ENCODE assay signal across 2 cellular contexts in genomic region chr12:51832708-51833107, GRCh38.
TF ChIP-seq lines count a peak whose summit lies in the region.

No MANE protein-coding gene starts in this region.

TF ChIP-seq in H1, 55 proteins besides CTCF, POLR2A, EP300 and RAD21 (continued from another document and continues in another):
- no peak for TF ChIP-seq SP1 (IDR thresholded peaks at IDR 0.05; ENCODE audit: low read depth, low read length)
- TF ChIP-seq RXRA (IDR thresholded peaks at IDR 0.05; ENCODE audit: insufficient read depth, low read depth, low read length) = no peak
- TF ChIP-seq TAF7 (optimal IDR thresholded peaks at IDR 0.05; ENCODE audit: borderline replicate concordance, low read depth, low read length) = no peak
- no peak for TF ChIP-seq CHD7 (IDR thresholded peaks at IDR 0.05; ENCODE audit: insufficient replicate concordance, low read length)
- TF ChIP-seq, protein P1, sequence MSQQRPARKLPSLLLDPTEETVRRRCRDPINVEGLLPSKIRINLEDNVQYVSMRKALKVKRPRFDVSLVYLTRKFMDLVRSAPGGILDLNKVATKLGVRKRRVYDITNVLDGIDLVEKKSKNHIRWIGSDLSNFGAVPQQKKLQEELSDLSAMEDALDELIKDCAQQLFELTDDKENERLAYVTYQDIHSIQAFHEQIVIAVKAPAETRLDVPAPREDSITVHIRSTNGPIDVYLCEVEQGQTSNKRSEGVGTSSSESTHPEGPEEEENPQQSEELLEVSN (IDR thresholded peaks at IDR 0.05) = no peak
- no peak for TF ChIP-seq TAF1 (IDR thresholded peaks at IDR 0.05; ENCODE audit: low read depth, low read length)
- no peak for TF ChIP-seq CHD2 (IDR thresholded peaks at IDR 0.05; ENCODE audit: low read length)
- no peak for TF ChIP-seq SP4 (IDR thresholded peaks at IDR 0.05; ENCODE audit: low read length)
- no peak for TF ChIP-seq CBX5 (IDR thresholded peaks at IDR 0.05; ENCODE audit: low read depth, low read length)
- no peak for TF ChIP-seq BRCA1 (IDR thresholded peaks at IDR 0.05; ENCODE audit: low read depth, low read length)
- TF ChIP-seq NRF1 (IDR thresholded peaks at IDR 0.05; ENCODE audit: low read depth, low read length) = no peak
- no peak for TF ChIP-seq GABPA (IDR thresholded peaks at IDR 0.05; ENCODE audit: borderline replicate concordance, insufficient read depth, low read length)
- no peak for TF ChIP-seq HDAC6 (IDR thresholded peaks at IDR 0.05; ENCODE audit: low read depth, low read length)
- TF ChIP-seq ZNF274 (IDR thresholded peaks at IDR 0.05; ENCODE audit: borderline replicate concordance, extremely low read depth, low read length) = no peak
- TF ChIP-seq GTF2F1 (IDR thresholded peaks at IDR 0.05; ENCODE audit: borderline replicate concordance, low read depth, low read length) = no peak
- no peak for TF ChIP-seq EZH2 (IDR thresholded peaks at IDR 0.05; ENCODE audit: low read depth, low read length, severe bottlenecking)
- TF ChIP-seq CTBP2 (IDR thresholded peaks at IDR 0.05; ENCODE audit: borderline replicate concordance, insufficient read depth, insufficient read length, low read length) = no peak

TF ChIP-seq in SK-N-SH treated with all-trans-retinoic acid at 6 μM for 48 hours, 23 proteins besides CTCF, POLR2A, EP300 and RAD21 (continued from another document):
- no peak for TF ChIP-seq ZFP30 (CRISPR knock-in tag; IDR thresholded peaks at IDR 0.05)
- no peak for TF ChIP-seq OSR1 (CRISPR knock-in tag; IDR thresholded peaks at IDR 0.05)
- no peak for TF ChIP-seq ZNF565 (CRISPR knock-in tag; conservative IDR thresholded peaks at IDR 0.05; ENCODE audit: low read depth)
- no peak for TF ChIP-seq GLIS3 (CRISPR knock-in tag; IDR thresholded peaks at IDR 0.05)
- TF ChIP-seq CSDC2 (CRISPR knock-in tag; IDR thresholded peaks at IDR 0.05) = no peak
- no peak for TF ChIP-seq ZFP3 (CRISPR knock-in tag; IDR thresholded peaks at IDR 0.05)
- no peak for TF ChIP-seq ARNTL (CRISPR knock-in tag; IDR thresholded peaks at IDR 0.05; ENCODE audit: borderline replicate concordance, low read depth)
- TF ChIP-seq TOX (CRISPR knock-in tag; IDR thresholded peaks at IDR 0.05; ENCODE audit: borderline replicate concordance) = no peak
- TF ChIP-seq, protein P2, sequence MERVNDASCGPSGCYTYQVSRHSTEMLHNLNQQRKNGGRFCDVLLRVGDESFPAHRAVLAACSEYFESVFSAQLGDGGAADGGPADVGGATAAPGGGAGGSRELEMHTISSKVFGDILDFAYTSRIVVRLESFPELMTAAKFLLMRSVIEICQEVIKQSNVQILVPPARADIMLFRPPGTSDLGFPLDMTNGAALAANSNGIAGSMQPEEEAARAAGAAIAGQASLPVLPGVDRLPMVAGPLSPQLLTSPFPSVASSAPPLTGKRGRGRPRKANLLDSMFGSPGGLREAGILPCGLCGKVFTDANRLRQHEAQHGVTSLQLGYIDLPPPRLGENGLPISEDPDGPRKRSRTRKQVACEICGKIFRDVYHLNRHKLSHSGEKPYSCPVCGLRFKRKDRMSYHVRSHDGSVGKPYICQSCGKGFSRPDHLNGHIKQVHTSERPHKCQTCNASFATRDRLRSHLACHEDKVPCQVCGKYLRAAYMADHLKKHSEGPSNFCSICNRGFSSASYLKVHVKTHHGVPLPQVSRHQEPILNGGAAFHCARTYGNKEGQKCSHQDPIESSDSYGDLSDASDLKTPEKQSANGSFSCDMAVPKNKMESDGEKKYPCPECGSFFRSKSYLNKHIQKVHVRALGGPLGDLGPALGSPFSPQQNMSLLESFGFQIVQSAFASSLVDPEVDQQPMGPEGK (CRISPR knock-in tag; IDR thresholded peaks at IDR 0.05; ENCODE audit: borderline replicate concordance) = no peak
- no peak for TF ChIP-seq SNAI2 (CRISPR knock-in tag; IDR thresholded peaks at IDR 0.05)
- no peak for TF ChIP-seq PPARA (CRISPR knock-in tag; IDR thresholded peaks at IDR 0.05; ENCODE audit: borderline replicate concordance)
TF ChIP-seq in SK-N-SH treated with all-trans-retinoic acid at 6 μM for 48 hours: peak in this region for 0.
